8 cellular contexts compared by ENCODE assay signal in the genomic region with DNA sequence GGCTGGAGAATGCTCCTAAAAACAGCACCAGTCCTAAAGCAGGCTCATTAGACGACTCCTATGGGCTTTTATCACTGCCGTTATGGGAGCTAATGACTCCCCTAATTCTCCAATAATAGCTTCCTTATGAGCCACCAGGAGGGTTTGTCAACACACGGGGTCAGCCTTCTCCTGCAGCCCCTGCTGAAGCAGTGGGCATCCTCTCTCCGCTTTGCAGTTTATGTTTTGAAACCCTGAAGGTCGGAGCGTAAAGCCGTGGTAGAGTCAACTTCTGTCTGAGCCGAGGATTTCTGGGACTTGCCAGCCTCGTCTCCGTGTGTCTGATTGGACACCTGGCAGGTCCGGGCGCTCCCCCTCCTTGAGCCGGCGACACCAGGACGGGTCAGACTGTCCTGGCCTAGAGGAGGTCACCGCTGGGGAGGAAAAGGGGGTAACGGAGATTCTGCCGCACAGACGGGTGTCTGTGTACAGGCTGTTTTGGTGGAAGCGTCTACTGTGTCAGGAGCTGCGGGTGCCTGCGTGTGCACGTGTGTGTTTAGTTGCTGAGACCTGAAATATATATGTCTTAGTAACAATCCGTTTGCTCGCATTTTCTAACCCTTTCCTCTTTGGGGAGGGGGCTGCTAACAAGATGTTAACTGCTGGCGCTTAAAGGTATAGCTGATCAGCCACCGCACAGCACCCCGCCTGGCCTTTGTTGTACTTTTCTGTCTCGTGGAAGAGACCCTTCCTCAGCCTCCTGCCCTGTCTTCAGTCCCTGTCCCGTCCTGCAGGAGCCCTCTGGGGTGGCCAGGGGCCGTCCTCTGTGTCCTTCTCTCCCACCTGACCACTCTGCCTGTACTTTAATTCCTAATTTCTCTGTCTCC. TPM values are rescaled to one million over a fixed set of nuclear protein-coding genes. Genes with fewer than 3 reads are reported as not detected.
DNase-seq lines count a peak whose midpoint lies in the region; ATAC-seq and TF ChIP-seq lines count a peak whose summit lies in the region.

No MANE protein-coding gene starts in this region.

- H3K4me3 ChIP-seq in iPS DF 6.9 (ENCODE audit: low read length) (peak overlapping the region; percentile 2; the same call in 1 of the 2 replicates), smooth muscle cell (peak overlapping the region; percentile 56)

- H3K27ac ChIP-seq in iPS DF 6.9 (ENCODE audit: low read length) (no peak overlapping the region), smooth muscle cell (ENCODE audit: low read depth) (peak overlapping the region; percentile 80)

- peak overlapping the region; percentile 85 for H3K4me2 ChIP-seq in smooth muscle cell

- H3K36me3 ChIP-seq in iPS DF 6.9 (ENCODE audit: control insufficient read depth, insufficient read depth, low read length) (no peaks in the 10 kb centered on the region), smooth muscle cell (ENCODE audit: low read depth) (no peaks in the 10 kb centered on the region)

- H3K9me3 ChIP-seq in iPS DF 6.9 (ENCODE audit: control insufficient read depth, insufficient read depth, low read length) (no peaks in the 10 kb centered on the region; the same call in 1 of the 2 replicates), smooth muscle cell (replicated peaks; ENCODE audit: low read depth) (no peaks in the 10 kb centered on the region)

- no peaks in the 10 kb centered on the region for H3K9me3 Mint-ChIP-seq in stimulated activated naive CD8-positive, alpha-beta T cell treated with anti-CD3 and anti-CD28 coated beads, Interleukin-15, Interleukin-2, amounts not matched to agents 100 ng/mL and 50 ng/mL, for 24 hours
- H3K9me3 Mint-ChIP-seq in activated T-helper 1 cell treated with anti-CD3 and anti-CD28 coated beads, Interleukin-12 subunit alpha, Interleukin-12 subunit beta, Interleukin-2, Interleukin-4 antibody, amounts not matched to agents 30 ng/mL and 10 ng/mL and 1 ng/mL, durations not matched to agents 14 hours and 24 hours and 36 hours = no peaks in the 10 kb centered on the region

- intact Hi-C loops in activated T-helper 1 cell treated with anti-CD3 and anti-CD28 coated beads, Interleukin-12 subunit alpha, Interleukin-12 subunit beta, Interleukin-2, Interleukin-4 antibody, amounts not matched to agents 30 ng/mL and 10 ng/mL and 1 ng/mL, durations not matched to agents 14 hours and 24 hours and 36 hours (cut with micrococcal nuclease) = no loop called here

- H3K4me1 ChIP-seq in iPS DF 6.9 (ENCODE audit: control insufficient read depth, insufficient read depth, low read length) = peaks cover 4% of the 10 kb centered on the region; the same call in 1 of the 2 replicates
- H3K4me1 ChIP-seq in smooth muscle cell (ENCODE audit: low read depth) = peaks cover 15% of the 10 kb centered on the region

- no peaks in the 10 kb centered on the region for H3K27me3 ChIP-seq in iPS DF 6.9 (ENCODE audit: control insufficient read depth, insufficient read depth, low read length)
- no peaks in the 10 kb centered on the region for H3K27me3 ChIP-seq in smooth muscle cell (ENCODE audit: low read depth)

- H3K9ac ChIP-seq in smooth muscle cell (ENCODE audit: low read depth) = peak overlapping the region; percentile 69

- H3K79me2 ChIP-seq in smooth muscle cell (ENCODE audit: low read depth) = peaks cover 64% of the 10 kb centered on the region

- no peak for ATAC-seq in stimulated activated naive CD8-positive, alpha-beta T cell treated with anti-CD3 and anti-CD28 coated beads, Interleukin-15, Interleukin-2, amounts not matched to agents 100 U/mL and 50 U/mL, for 24 hours
- ATAC-seq in HG03439 (IDR thresholded peaks at IDR 0.05; ENCODE audit: unreplicated experiment) = no peak

- H2AFZ ChIP-seq in smooth muscle cell (ENCODE audit: low read depth) = no peak overlapping the region

- H3K4me1 Mint-ChIP-seq in stimulated activated naive CD8-positive, alpha-beta T cell treated with anti-CD3 and anti-CD28 coated beads, Interleukin-15, Interleukin-2, amounts not matched to agents 100 ng/mL and 50 ng/mL, for 24 hours (ENCODE audit: low read depth) = peaks cover 35% of the 10 kb centered on the region
- H3K4me1 Mint-ChIP-seq in activated T-helper 1 cell treated with anti-CD3 and anti-CD28 coated beads, Interleukin-12 subunit alpha, Interleukin-12 subunit beta, Interleukin-2, Interleukin-4 antibody, amounts not matched to agents 30 ng/mL and 10 ng/mL and 1 ng/mL, durations not matched to agents 14 hours and 24 hours and 36 hours (ENCODE audit: low read depth) = peaks cover 43% of the 10 kb centered on the region

- TF ChIP-seq CTCF in smooth muscle cell (IDR thresholded peaks at IDR 0.05; ENCODE audit: borderline replicate concordance, insufficient read depth, poor library complexity, severe bottlenecking) = no peak

- WGBS in iPS DF 6.9 (ENCODE audit: insufficient coverage, insufficient read length) = no CpG with 5 or more reads among the region's 31 CpGs
- 8% methylated on average over 31 of the region's 31 CpGs for WGBS in smooth muscle cell (ENCODE audit: low lambda C conversion rate)

- peaks cover 29% of the 10 kb centered on the region for H3F3A ChIP-seq in smooth muscle cell (ENCODE audit: low read depth)

- H3K36me3 Mint-ChIP-seq in stimulated activated naive CD8-positive, alpha-beta T cell treated with anti-CD3 and anti-CD28 coated beads, Interleukin-15, Interleukin-2, amounts not matched to agents 100 ng/mL and 50 ng/mL, for 24 hours (ENCODE audit: low read depth) = peaks cover 8% of the 10 kb centered on the region
- H3K36me3 Mint-ChIP-seq in activated T-helper 1 cell treated with anti-CD3 and anti-CD28 coated beads, Interleukin-12 subunit alpha, Interleukin-12 subunit beta, Interleukin-2, Interleukin-4 antibody, amounts not matched to agents 30 ng/mL and 10 ng/mL and 1 ng/mL, durations not matched to agents 14 hours and 24 hours and 36 hours (ENCODE audit: low read depth) = peaks cover 16% of the 10 kb centered on the region

- peak overlapping the region; percentile 58 for H3K27ac Mint-ChIP-seq in stimulated activated naive CD8-positive, alpha-beta T cell treated with anti-CD3 and anti-CD28 coated beads, Interleukin-15, Interleukin-2, amounts not matched to agents 100 ng/mL and 50 ng/mL, for 24 hours
- peak overlapping the region; percentile 76 for H3K27ac Mint-ChIP-seq in activated T-helper 1 cell treated with anti-CD3 and anti-CD28 coated beads, Interleukin-12 subunit alpha, Interleukin-12 subunit beta, Interleukin-2, Interleukin-4 antibody, amounts not matched to agents 30 ng/mL and 10 ng/mL and 1 ng/mL, durations not matched to agents 14 hours and 24 hours and 36 hours

- H4K20me1 ChIP-seq in smooth muscle cell (ENCODE audit: low read depth) = peaks cover 64% of the 10 kb centered on the region

- H3K27me3 Mint-ChIP-seq in stimulated activated naive CD8-positive, alpha-beta T cell treated with anti-CD3 and anti-CD28 coated beads, Interleukin-15, Interleukin-2, amounts not matched to agents 100 ng/mL and 50 ng/mL, for 24 hours = no peaks in the 10 kb centered on the region
- no peaks in the 10 kb centered on the region for H3K27me3 Mint-ChIP-seq in activated T-helper 1 cell treated with anti-CD3 and anti-CD28 coated beads, Interleukin-12 subunit alpha, Interleukin-12 subunit beta, Interleukin-2, Interleukin-4 antibody, amounts not matched to agents 30 ng/mL and 10 ng/mL and 1 ng/mL, durations not matched to agents 14 hours and 24 hours and 36 hours (ENCODE audit: insufficient read depth)

- DNase-seq in stimulated activated naive CD8-positive, alpha-beta T cell treated with anti-CD3 and anti-CD28 coated beads, Interleukin-15, Interleukin-2, amounts not matched to agents 100 U/mL and 50 U/mL, for 24 hours = no peak
- no peak for DNase-seq in activated T-helper 1 cell treated with anti-CD3 and anti-CD28 coated beads, Interleukin-12 subunit alpha, Interleukin-12 subunit beta, Interleukin-2, Interleukin-4 antibody, amounts not matched to agents 30 ng/mL and 10 ng/mL and 1 ng/mL, durations not matched to agents 14 hours and 24 hours and 36 hours (ENCODE audit: low spot score)
- DNase-seq in iPS DF 6.9 (ENCODE audit: low read depth, low spot score) (no peak), smooth muscle cell (lab: John Stamatoyannopoulos, UW; ENCODE audit: unreplicated experiment) (no peak), ecto neural progenitor cell (ENCODE audit: low spot score) (no peak), iPS-NIHi7 (ENCODE audit: extremely low spot score) (no peak)

- H3K4me3 Mint-ChIP-seq in stimulated activated naive CD8-positive, alpha-beta T cell treated with anti-CD3 and anti-CD28 coated beads, Interleukin-15, Interleukin-2, amounts not matched to agents 100 ng/mL and 50 ng/mL, for 24 hours = peak overlapping the region; percentile 90
- H3K4me3 Mint-ChIP-seq in activated T-helper 1 cell treated with anti-CD3 and anti-CD28 coated beads, Interleukin-12 subunit alpha, Interleukin-12 subunit beta, Interleukin-2, Interleukin-4 antibody, amounts not matched to agents 30 ng/mL and 10 ng/mL and 1 ng/mL, durations not matched to agents 14 hours and 24 hours and 36 hours = peak overlapping the region; percentile 94

RNA-seq across cellular contexts. Expression of a gene that starts 1.9 kb away (rescaled TPM):
- total RNA-seq in activated T-helper 1 cell treated with anti-CD3 and anti-CD28 coated beads, Interleukin-12 subunit alpha, Interleukin-12 subunit beta, Interleukin-2, Interleukin-4 antibody, amounts not matched to agents 30 ng/mL and 10 ng/mL and 1 ng/mL, durations not matched to agents 14 hours and 24 hours and 36 hours = 38.9 and 45.0 TPM in 2 replicates
- total RNA-seq in smooth muscle cell = 24.6 and 27.9 TPM in 2 replicates
- 32.3 and 45.1 TPM in 2 replicates for polyA plus RNA-seq in smooth muscle cell
